ENCODE assay signal across 9 cellular contexts in genomic region chr1:32208891-32209309, GRCh38. TPM values are rescaled to one million over a fixed set of nuclear protein-coding genes. Genes with fewer than 3 reads are reported as not detected.
DNase-seq lines count a peak whose midpoint lies in the region; ATAC-seq and TF ChIP-seq lines count a peak whose summit lies in the region.
"Had no signal": no experiment of that assay in that cellular context is flagged by ENCODE, and none has a peak within 500 bp of the region (broad histone marks: within the 10 kb centered on the region; RNA-seq: fewer than 3 reads in every experiment).

Gene DCDC2B (plus strand): TSS chr1:32209089. CDS start chr1:32209094, 5 bp downstream.

- no peak for TF ChIP-seq CTCF in transverse colon (IDR thresholded peaks at IDR 0.05)

- TF ChIP-seq EP300 in transverse colon (IDR thresholded peaks at IDR 0.05; ENCODE audit: low read depth) = peak; percentile 39

- H3K9me3 Mint-ChIP-seq in activated CD4-positive, alpha-beta memory T cell treated with anti-CD3 and anti-CD28 coated beads for 36 hours = no peaks in the 10 kb centered on the region
- H3K9me3 Mint-ChIP-seq in activated CD4-positive, alpha-beta memory T cell treated with anti-CD3 and anti-CD28 coated beads, Interleukin-2, amount 10 ng/mL, durations not matched to agents 7 days and 5 days = no peaks in the 10 kb centered on the region

- WGBS in transverse colon (ENCODE audit: low coverage in 1 of 2), 2 donors = 54% methylated on average over 5 of the region's 5 CpGs; no CpG with 5 or more reads in 1 of the 2 donors

- no peaks in the 10 kb centered on the region for H3K9me3 ChIP-seq in transverse colon

- no peak within 1 kb of the TSS for H3K4me3 ChIP-seq in transverse colon

- peak; percentile 23 for TF ChIP-seq POLR2A in transverse colon (IDR thresholded peaks at IDR 0.05)

- no peaks in the 10 kb centered on the region for H3K27me3 Mint-ChIP-seq in activated CD4-positive, alpha-beta memory T cell treated with anti-CD3 and anti-CD28 coated beads for 36 hours
- H3K27me3 Mint-ChIP-seq in activated CD4-positive, alpha-beta memory T cell treated with anti-CD3 and anti-CD28 coated beads, Interleukin-2, amount 10 ng/mL, durations not matched to agents 7 days and 5 days = no peaks in the 10 kb centered on the region

- H3K36me3 ChIP-seq in transverse colon = no peaks in the 10 kb centered on the region

- peak within 1 kb of the TSS; percentile 42 to 77 (median 69) for H3K27ac ChIP-seq in transverse colon

- peak; percentile 36 for ATAC-seq in esophagus mucosa

- peak; percentile 14 for DNase-seq in activated CD4-positive, alpha-beta memory T cell treated with anti-CD3 and anti-CD28 coated beads for 36 hours
- DNase-seq in activated CD4-positive, alpha-beta memory T cell treated with anti-CD3 and anti-CD28 coated beads, Interleukin-2, amount 10 ng/mL, durations not matched to agents 7 days and 5 days = no peak
- DNase-seq in NCI-H526 treated with DMSO at 0.1 percent for 48 hours (lab: John Stamatoyannopoulos, UW) = peak; percentile 14
- peak; percentile 92 for DNase-seq in transverse colon
- no peak for DNase-seq in central memory CD4-positive, alpha-beta T cell
- no peak for DNase-seq in stimulated activated CD4-positive, alpha-beta T cell treated with anti-CD3 and anti-CD28 coated beads, Interleukin-4, amount 100 ng/mL, for 1 hour
- DNase-seq in MV-4-11 (lab: John Stamatoyannopoulos, UW) = no peak
- DNase-seq: activated CD8-positive, alpha-beta memory T cell treated with anti-CD3 and anti-CD28 coated beads for 24 hours had no signal

- POLR2A ChIA-PET in activated CD4-positive, alpha-beta memory T cell treated with anti-CD3 and anti-CD28 coated beads for 36 hours (lab: Charles Lee) = no interaction called here
- POLR2A ChIA-PET in activated CD4-positive, alpha-beta memory T cell treated with anti-CD3 and anti-CD28 coated beads, Interleukin-2, amount 10 ng/mL, durations not matched to agents 7 days and 5 days (lab: Charles Lee) = interaction anchor here (0.9 to 4.6 kb wide), 3 partner anchors 9 to 45 kb away, joined by 3 to 46 read pairs (median 5); partner anchors contain the start of gene CCDC28B

- no peaks in the 10 kb centered on the region for H3K27me3 ChIP-seq in transverse colon

- intact Hi-C loops in activated CD4-positive, alpha-beta memory T cell treated with anti-CD3 and anti-CD28 coated beads for 36 hours (cut with micrococcal nuclease) = no loop called here
- intact Hi-C loops in transverse colon (cut with DNase I; ENCODE audit: low total_unique reads) = no loop called here

- H3K4me1 ChIP-seq in transverse colon = peaks cover 14 to 34% (median 26%) of the 10 kb centered on the region in 4 donors

- CTCF ChIA-PET in activated CD4-positive, alpha-beta memory T cell treated with anti-CD3 and anti-CD28 coated beads for 36 hours (lab: Charles Lee) = interaction anchor here (0.5 kb wide), 1 partner anchor 10 kb away, joined by 3 read pairs; no protein-coding TSS in a partner anchor
- CTCF ChIA-PET in activated CD4-positive, alpha-beta memory T cell treated with anti-CD3 and anti-CD28 coated beads, Interleukin-2, amount 10 ng/mL, durations not matched to agents 7 days and 5 days (lab: Charles Lee) = interaction anchor here (0.6 to 1.1 kb wide), 2 partner anchors 28 to 40 kb away, joined by 3 to 4 read pairs; no protein-coding TSS in a partner anchor

- peaks cover 15% of the 10 kb centered on the region for H3K4me1 Mint-ChIP-seq in activated CD4-positive, alpha-beta memory T cell treated with anti-CD3 and anti-CD28 coated beads for 36 hours (ENCODE audit: low read depth)
- H3K4me1 Mint-ChIP-seq in activated CD4-positive, alpha-beta memory T cell treated with anti-CD3 and anti-CD28 coated beads, Interleukin-2, amount 10 ng/mL, durations not matched to agents 7 days and 5 days = peaks cover 24% of the 10 kb centered on the region

- in situ Hi-C loops in transverse colon (cut with MboI; ENCODE audit: low pct_ligation_motif_present in 1 of 4, low pct_unique_long_range_greater_than_20kb in 1 of 4, low sequenced_read_pairs in 3 of 4) = loop anchor here in 1 of 4 donors (25.0 kb wide), 1 partner anchor 178 kb away; the partner anchor contains the start of gene BSDC1

- H3K27ac Mint-ChIP-seq in activated CD4-positive, alpha-beta memory T cell treated with anti-CD3 and anti-CD28 coated beads for 36 hours = no peak within 1 kb of the TSS
- no peak within 1 kb of the TSS for H3K27ac Mint-ChIP-seq in activated CD4-positive, alpha-beta memory T cell treated with anti-CD3 and anti-CD28 coated beads, Interleukin-2, amount 10 ng/mL, durations not matched to agents 7 days and 5 days

- H3K36me3 Mint-ChIP-seq in activated CD4-positive, alpha-beta memory T cell treated with anti-CD3 and anti-CD28 coated beads for 36 hours = peaks cover 2% of the 10 kb centered on the region
- peaks cover 13% of the 10 kb centered on the region for H3K36me3 Mint-ChIP-seq in activated CD4-positive, alpha-beta memory T cell treated with anti-CD3 and anti-CD28 coated beads, Interleukin-2, amount 10 ng/mL, durations not matched to agents 7 days and 5 days (ENCODE audit: low read depth)

- H3K4me3 Mint-ChIP-seq in activated CD4-positive, alpha-beta memory T cell treated with anti-CD3 and anti-CD28 coated beads for 36 hours = no peak within 1 kb of the TSS
- no peak within 1 kb of the TSS for H3K4me3 Mint-ChIP-seq in activated CD4-positive, alpha-beta memory T cell treated with anti-CD3 and anti-CD28 coated beads, Interleukin-2, amount 10 ng/mL, durations not matched to agents 7 days and 5 days

RNA-seq across cellular contexts. Expression of gene DCDC2B, which starts in this region (rescaled TPM):
- total RNA-seq in activated CD4-positive, alpha-beta memory T cell treated with anti-CD3 and anti-CD28 coated beads for 36 hours = not detected
- total RNA-seq in activated CD4-positive, alpha-beta memory T cell treated with anti-CD3 and anti-CD28 coated beads, Interleukin-2, amount 10 ng/mL, durations not matched to agents 7 days and 5 days = under 1 TPM in 1 of 2 experiments, not detected in 1; 0.13 TPM
- total RNA-seq in esophagus mucosa (not detected), transverse colon (not detected)

Comparison
In these comparisons a context has a peak if more than half of its experiments do, and no peak if none do; other contexts are left out.
1. Peak in DNase-seq in activated CD4-positive, alpha-beta memory T cell treated with anti-CD3 and anti-CD28 coated beads for 36 hours; RNA of the gene not detected or under 1 TPM.
2. Peak in ATAC-seq in esophagus mucosa; RNA of the gene not detected or under 1 TPM.
3. Peak in DNase-seq and H3K27ac ChIP-seq in transverse colon; RNA of the gene not detected or under 1 TPM.